In the genomic region with DNA sequence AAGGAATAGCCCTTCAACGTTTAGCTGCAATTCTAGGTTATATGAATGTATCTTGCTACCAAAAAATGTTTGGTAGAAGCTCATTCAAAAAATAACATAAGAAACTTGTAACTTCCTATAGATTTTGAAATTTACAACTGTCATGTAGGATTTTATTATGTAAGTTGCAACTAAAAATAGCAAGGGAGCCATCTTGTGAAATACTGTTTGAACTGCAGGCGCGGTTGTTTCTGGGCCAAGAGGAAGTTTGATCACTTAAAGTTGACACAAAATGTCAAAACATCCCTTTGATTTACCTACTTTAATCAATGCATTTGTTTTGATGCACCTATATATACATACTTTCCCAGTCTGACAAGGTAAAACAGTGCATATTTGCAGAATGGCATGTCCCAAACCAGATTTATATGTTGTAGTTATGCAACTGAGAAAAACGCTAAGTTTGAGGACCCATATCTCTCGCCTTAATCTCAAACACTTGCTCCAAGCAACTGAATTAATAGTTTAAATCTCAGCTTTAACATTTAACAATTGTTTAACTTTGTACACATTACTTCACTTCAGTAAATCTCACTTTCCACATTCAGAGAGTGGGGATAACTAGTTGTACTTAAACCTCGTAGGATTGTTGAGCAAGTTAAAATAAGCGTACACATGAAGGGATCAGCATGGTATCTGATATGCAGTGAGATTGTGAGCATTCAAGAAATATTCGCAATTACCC, we compare ENCODE assay signal across 9 cellular contexts.
A peak's percentile ranks its signal among the peaks of the same experiment; 100 is the strongest.
DNase-seq lines count a peak whose midpoint lies in the region; ATAC-seq, FAIRE-seq and TF ChIP-seq lines count a peak whose summit lies in the region.
"Had no signal": no experiment of that assay in that cellular context is flagged by ENCODE, and none has a peak within 500 bp of the region (broad histone marks: within the 10 kb centered on the region; RNA-seq: fewer than 3 reads in every experiment).

No MANE protein-coding gene starts in this region.

- POLR2A ChIA-PET in Panc1 (lab: Charles Lee), result no interaction called here

- no peaks in the 10 kb centered on the region for H3K79me2 ChIP-seq in GM23338 (replicated peaks; ENCODE audit: insufficient read depth)

- H3K36me3 ChIP-seq in GM23338 (ENCODE audit: insufficient read depth), result no peaks in the 10 kb centered on the region
- H3K36me3 ChIP-seq in Panc1 (ENCODE audit: control insufficient read depth, insufficient read depth, low read length), result no peaks in the 10 kb centered on the region; the same call in 1 of the 2 replicates

- TF ChIP-seq CTCF in GM23338 (conservative IDR thresholded peaks at IDR 0.05; ENCODE audit: low read depth in 2 of 2), result peak; percentile 61 to 73
- peak; percentile 69; the same call in 1 of the 2 replicates for TF ChIP-seq CTCF in Panc1 (IDR thresholded peaks at IDR 0.05)
- peak; percentile 54 for TF ChIP-seq CTCF in fibroblast of the aortic adventitia (IDR thresholded peaks at IDR 0.05; ENCODE audit: insufficient read depth, low read length)

- H3K4me1 ChIP-seq in GM23338 (ENCODE audit: insufficient read depth) (no peaks in the 10 kb centered on the region), Panc1 (ENCODE audit: control insufficient read depth, insufficient read depth, low read length) (no peaks in the 10 kb centered on the region)

- no peaks in the 10 kb centered on the region for H3K9me2 ChIP-seq in GM23338 (ENCODE audit: insufficient read depth)

- H3K4me3 ChIP-seq in GM23338 (no peak overlapping the region), Panc1 (ENCODE audit: low read depth in 2 of 2, low read length in 2 of 2) (no peak overlapping the region), fibroblast of the aortic adventitia (ENCODE audit: low read depth, low read length) (no peak overlapping the region)

- no peak overlapping the region for H3K27ac Mint-ChIP-seq in GM23338
- H3K27ac Mint-ChIP-seq in stimulated activated naive CD8-positive, alpha-beta T cell treated with anti-CD3 and anti-CD28 coated beads, Interleukin-15, amount 100 ng/mL, for 72 hours, result no peak overlapping the region
- H3K27ac Mint-ChIP-seq: activated naive CD4-positive, alpha-beta T cell treated with anti-CD3 and anti-CD28 coated beads, Interleukin-2, amount 50 U/mL, for 24 hours had no signal

- in situ Hi-C loops in Panc1 (cut with HindIII; ENCODE audit: low pct_unique_long_range_greater_than_20kb, low sequenced_read_pairs), result no loop called here

- H3K27ac ChIP-seq in GM23338 (ENCODE audit: low read depth) (no peak overlapping the region), Panc1 (ENCODE audit: low read length) (no peak overlapping the region)

- H3K4me1 Mint-ChIP-seq in GM23338, result no peaks in the 10 kb centered on the region
- H3K4me1 Mint-ChIP-seq in stimulated activated naive CD8-positive, alpha-beta T cell treated with anti-CD3 and anti-CD28 coated beads, Interleukin-15, amount 100 ng/mL, for 72 hours, result no peaks in the 10 kb centered on the region

- H3K27me3 ChIP-seq in GM23338 (ENCODE audit: insufficient read depth), result no peaks in the 10 kb centered on the region
- H3K27me3 ChIP-seq in Panc1 (ENCODE audit: control insufficient read depth, insufficient read depth, low read length), result no peaks in the 10 kb centered on the region

- H3K9me3 ChIP-seq in Panc1 (ENCODE audit: control insufficient read depth, insufficient read depth, low read depth, low read length), result peaks cover 10% of the 10 kb centered on the region; the same call in 1 of the 2 replicates

- intact Hi-C loops in Panc1 (cut with micrococcal nuclease; ENCODE audit: unreplicated experiment), result loop anchor here (5.0 to 10.0 kb wide), 2 partner anchors 378 to 484 kb away; no protein-coding TSS in a partner anchor

- H3K4me2 ChIP-seq in GM23338, result no peak overlapping the region

- no peak for ATAC-seq in GM23338
- ATAC-seq in Panc1, result no peak
- no peak for ATAC-seq in stimulated activated naive CD8-positive, alpha-beta T cell treated with anti-CD3 and anti-CD28 coated beads, Interleukin-15, amount 100 ng/mL, for 72 hours
- ATAC-seq in HG03442 (IDR thresholded peaks at IDR 0.05; ENCODE audit: unreplicated experiment), result no peak

- H3K36me3 Mint-ChIP-seq in GM23338 (ENCODE audit: low read depth), result no peaks in the 10 kb centered on the region

- no peaks in the 10 kb centered on the region for H3F3A ChIP-seq in GM23338 (replicated peaks; ENCODE audit: low read depth)

- FAIRE-seq in A204.1 (lab: Jason Lieb, UNC), result peak; percentile 25

- no peak overlapping the region for H2AFZ ChIP-seq in GM23338

- H4K20me1 ChIP-seq in GM23338 (replicated peaks; ENCODE audit: insufficient read depth), result no peaks in the 10 kb centered on the region

- DNase-seq in GM23338 (ENCODE audit: low spot score), result peak; percentile 57
- DNase-seq in Panc1 (ENCODE audit: low read depth, low spot score), result no peak
- peak; percentile 60 for DNase-seq in fibroblast of the aortic adventitia (ENCODE audit: low read depth)
- no peak for DNase-seq in stimulated activated naive CD8-positive, alpha-beta T cell treated with anti-CD3 and anti-CD28 coated beads, Interleukin-15, amount 100 ng/mL, for 72 hours
- no peak for DNase-seq in epidermal melanocyte (ENCODE audit: insufficient read length, low spot score)
- no peak for DNase-seq in GOT3 (lab: John Stamatoyannopoulos, UW)

- no TSS peak for BruUV-seq in Panc1 (replicated peaks; lab: Mats Ljungman, UMichigan)

- H3K9me3 Mint-ChIP-seq in GM23338, result peaks cover 7% of the 10 kb centered on the region; the same call in 2 of the 3 replicates
- H3K9me3 Mint-ChIP-seq in stimulated activated naive CD8-positive, alpha-beta T cell treated with anti-CD3 and anti-CD28 coated beads, Interleukin-15, amount 100 ng/mL, for 72 hours, result peaks cover 0 to 6% of the 10 kb centered on the region in 2 donors
- H3K9me3 Mint-ChIP-seq: activated naive CD4-positive, alpha-beta T cell treated with anti-CD3 and anti-CD28 coated beads, Interleukin-2, amount 50 U/mL, for 24 hours had no signal

- H3K27me3 Mint-ChIP-seq in GM23338 (ENCODE audit: insufficient read depth, low read depth, poor library complexity), result no peaks in the 10 kb centered on the region
- no peaks in the 10 kb centered on the region for H3K27me3 Mint-ChIP-seq in stimulated activated naive CD8-positive, alpha-beta T cell treated with anti-CD3 and anti-CD28 coated beads, Interleukin-15, amount 100 ng/mL, for 72 hours
- H3K27me3 Mint-ChIP-seq: activated naive CD4-positive, alpha-beta T cell treated with anti-CD3 and anti-CD28 coated beads, Interleukin-2, amount 50 U/mL, for 24 hours had no signal

- CTCF ChIA-PET in Panc1 (lab: Charles Lee), result interaction anchor here (0.7 kb wide), 1 partner anchor 565 kb away, joined by 3 read pairs; no protein-coding TSS in a partner anchor

- H3K4me3 Mint-ChIP-seq in GM23338, result no peak overlapping the region
- no peak overlapping the region for H3K4me3 Mint-ChIP-seq in stimulated activated naive CD8-positive, alpha-beta T cell treated with anti-CD3 and anti-CD28 coated beads, Interleukin-15, amount 100 ng/mL, for 72 hours
- H3K4me3 Mint-ChIP-seq: activated naive CD4-positive, alpha-beta T cell treated with anti-CD3 and anti-CD28 coated beads, Interleukin-2, amount 50 U/mL, for 24 hours had no signal

TF ChIP-seq in GM23338, 12 proteins besides CTCF, POLR2A, EP300 and RAD21 (continues in another document):
- TF ChIP-seq ZNF331 (CRISPR knock-in tag; IDR thresholded peaks at IDR 0.05; ENCODE audit: low read depth), result no peak
- no peak for TF ChIP-seq CREB1 (CRISPR knock-in tag; IDR thresholded peaks at IDR 0.05; ENCODE audit: low read depth)

Comparison
In these comparisons a context has a peak if more than half of its experiments do, and no peak if none do; other contexts are left out.
1. DNase-seq: peak in GM23338 (single experiment) and fibroblast of the aortic adventitia (single experiment); none in Panc1 (single experiment), stimulated activated naive CD8-positive, alpha-beta T cell treated with anti-CD3 and anti-CD28 coated beads, Interleukin-15, amount 100 ng/mL, for 72 hours (0 of 2), epidermal melanocyte (single experiment) and GOT3 (single experiment).
2. Peak in every context shown above with its lines, with median percentiles within 50 percentile points of each other: CTCF ChIP-seq.